In the genomic region with DNA sequence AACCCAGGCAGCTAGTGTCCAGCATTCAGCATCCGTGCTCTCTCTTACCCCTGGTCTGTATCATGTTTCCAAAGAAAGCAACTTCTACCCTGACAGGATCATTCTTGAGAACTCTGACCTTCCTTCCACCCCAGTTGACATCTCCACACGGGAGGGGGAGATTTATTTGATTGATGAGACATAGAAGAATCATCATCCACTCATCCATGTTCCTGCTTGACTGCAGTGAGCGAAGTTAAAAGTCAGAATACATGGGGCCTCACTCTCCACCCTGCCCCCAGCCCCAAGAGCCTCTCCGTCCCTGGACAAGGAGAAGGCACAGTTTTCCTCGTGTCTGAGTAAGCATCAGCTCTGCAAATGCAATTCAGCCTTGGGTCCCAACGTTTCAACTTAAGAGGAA, we compare ENCODE assay signal across 21 cellular contexts.
DNase-seq lines count a peak whose midpoint lies in the region; ATAC-seq, FAIRE-seq and TF ChIP-seq lines count a peak whose summit lies in the region.
"Had no signal": no experiment of that assay in that cellular context is flagged by ENCODE, and none has a peak within 500 bp of the region (broad histone marks: within the 10 kb centered on the region; RNA-seq: fewer than 3 reads in every experiment).

No MANE protein-coding gene starts in this region.

- WGBS in IMR-90 (ENCODE audit: extremely low coverage in 2 of 2, insufficient read length in 1 of 2), 2 experiments: no CpG with 5 or more reads among the region's 6 CpGs

- TF ChIP-seq RAD21 in IMR-90 (IDR thresholded peaks at IDR 0.05; ENCODE audit: low read length): no peak

- no peak overlapping the region for H3K27ac ChIP-seq in IMR-90 (ENCODE audit: insufficient read depth, low read length)

- peak overlapping the region; percentile 78 for H3K4ac ChIP-seq in IMR-90 (ENCODE audit: low read depth, low read length)

- peak overlapping the region; percentile 46 for H2AK9ac ChIP-seq in IMR-90 (replicated peaks; ENCODE audit: low read depth, low read length, poor library complexity)

- H4K8ac ChIP-seq in IMR-90 (ENCODE audit: low read depth in 2 of 2, low read length in 2 of 2): peak overlapping the region; percentile 76 to 98

- H2BK120ac ChIP-seq in IMR-90 (ENCODE audit: low read depth, low read length): peak overlapping the region; percentile 50

- no peaks in the 10 kb centered on the region for H4K20me1 ChIP-seq in IMR-90 (ENCODE audit: insufficient read depth, low read length)

- ATAC-seq in IMR-90 (ENCODE audit: low read depth): no peak

- intact Hi-C loops in IMR-90 (cut with micrococcal nuclease): no loop called here

- H3K36me3 Mint-ChIP-seq in nephron progenitor cell (ENCODE audit: low read depth): no peaks in the 10 kb centered on the region
- H3K36me3 Mint-ChIP-seq: CD4-positive, CD25-positive, alpha-beta regulatory T cell; IgD-negative memory B cell had no signal

- peak; percentile 43 for FAIRE-seq in GM12891 (lab: Jason Lieb, UNC)
- FAIRE-seq: H1 had no signal

- no peak overlapping the region for H3K9ac ChIP-seq in IMR-90 (ENCODE audit: low read depth, low read length)

- no peaks in the 10 kb centered on the region for H3K27me3 ChIP-seq in IMR-90 (ENCODE audit: control insufficient read depth, insufficient read depth, low read length)

- H3K56ac ChIP-seq in IMR-90 (ENCODE audit: extremely low read depth, insufficient read depth, low read length): 0 out of 2 replicates have a peak overlapping the region, but pooled peaks have one; percentile 43

- no peak overlapping the region for H3K4me3 ChIP-seq in IMR-90 (ENCODE audit: insufficient read depth, low read depth, low read length)
- H3K4me3 ChIP-seq in foreskin fibroblast (ENCODE audit: low read depth in 1 of 2, low read length in 2 of 2): no peak overlapping the region

- POLR2A ChIA-PET in IMR-90 (lab: Charles Lee; ENCODE audit: unreplicated experiment): no interaction called here

- peak overlapping the region; percentile 83 for H3K14ac ChIP-seq in IMR-90 (replicated peaks; ENCODE audit: low read depth, low read length)

- peak overlapping the region; percentile 95 for H2BK20ac ChIP-seq in IMR-90 (ENCODE audit: low read depth, low read length)

- peak overlapping the region; percentile 75; the same call in 1 of the 2 replicates for H3K23ac ChIP-seq in IMR-90 (ENCODE audit: low read depth, low read length)

- H4K91ac ChIP-seq in IMR-90 (ENCODE audit: insufficient read depth, low read depth, low read length): peak overlapping the region; percentile 78

- H3K79me1 ChIP-seq in IMR-90 (ENCODE audit: low read depth in 1 of 2, low read length in 2 of 2): peaks cover 2 to 7% of the 10 kb centered on the region in 2 experiments; a peak in 3 of 4 replicates

- H3K4me1 ChIP-seq in IMR-90 (ENCODE audit: control insufficient read depth, insufficient read depth, low read length): peaks cover 22% of the 10 kb centered on the region
- H3K4me1 ChIP-seq: Caco-2 had no signal

- no TSS peak for BruUV-seq in IMR-90 (replicated peaks; lab: Mats Ljungman, UMichigan)

- CTCF ChIA-PET in IMR-90 (lab: Yijun Ruan, JAX): interaction anchor here (0.6 kb wide), 1 partner anchor 11 kb away, joined by 3 read pairs; no protein-coding TSS in a partner anchor

- H2AFZ ChIP-seq in IMR-90 (replicated peaks; ENCODE audit: low read length, poor library complexity): peak overlapping the region; percentile 64

- in situ Hi-C loops in IMR-90 (cut with MboI; ENCODE audit: low sequenced_read_pairs): no loop called here

- peak overlapping the region; percentile 77 for H3K27ac Mint-ChIP-seq in nephron progenitor cell
- H3K27ac Mint-ChIP-seq: B cell, IgD-negative memory B cell had no signal

- H3K9me3 ChIP-seq in IMR-90 (ENCODE audit: control insufficient read depth, insufficient read depth, low read length): no peaks in the 10 kb centered on the region
- H3K9me3 ChIP-seq: Caco-2 had no signal

- no peak for TF ChIP-seq POLR2A in GM12891 (IDR thresholded peaks at IDR 0.05; ENCODE audit: low read depth, low read length)
- no peak for TF ChIP-seq POLR2A in IMR-90 (IDR thresholded peaks at IDR 0.05; ENCODE audit: low read depth, low read length)

- dilution Hi-C loops in IMR-90 (cut with HindIII; ENCODE audit: low sequenced_read_pairs, unreplicated experiment): no loop called here

- peak overlapping the region; percentile 78 for H3K18ac ChIP-seq in IMR-90 (ENCODE audit: low read depth, low read length)

- peak overlapping the region; percentile 83; the same call in 1 of the 2 replicates for H2AK5ac ChIP-seq in IMR-90 (ENCODE audit: low read depth, low read length)

- no peak overlapping the region for H3K4me2 ChIP-seq in IMR-90 (ENCODE audit: low read depth, low read length)

- H3K36me3 ChIP-seq in IMR-90 (ENCODE audit: control insufficient read depth, insufficient read depth, low read length): no peaks in the 10 kb centered on the region

- peak overlapping the region; percentile 38 for H4K5ac ChIP-seq in IMR-90 (ENCODE audit: low read depth, low read length)

- peaks cover 15% of the 10 kb centered on the region for H3K27me3 Mint-ChIP-seq in nephron progenitor cell (ENCODE audit: low read depth, poor library complexity)

- H2BK15ac ChIP-seq in IMR-90 (ENCODE audit: low read depth, low read length): peak overlapping the region; percentile 78

- H3K9me1 ChIP-seq in IMR-90 (ENCODE audit: insufficient read depth, low read length): peaks cover 18% of the 10 kb centered on the region

- no peak for TF ChIP-seq CTCF in IMR-90 (conservative IDR thresholded peaks at IDR 0.05; ENCODE audit: low read depth, low read length)
- no peak for TF ChIP-seq CTCF in nephron progenitor cell (IDR thresholded peaks at IDR 0.05)
- no peak for TF ChIP-seq CTCF in foreskin fibroblast (IDR thresholded peaks at IDR 0.05; ENCODE audit: low read depth, low read length)

- peak overlapping the region; percentile 28 for H2BK5ac ChIP-seq in IMR-90 (ENCODE audit: low read depth, low read length, poor library complexity, severe bottlenecking)

- DNase-seq in GM12891 (ENCODE audit: insufficient read length, low spot score) (no peak), IMR-90 (no peak), amniotic epithelial cell (ENCODE audit: low read depth) (peak; percentile 8), nephron progenitor cell (peak; percentile 22), NCI-H146 treated with DMSO at 0.1 percent for 48 hours (lab: John Stamatoyannopoulos, UW; ENCODE audit: unreplicated experiment) (no peak), AG08395 (ENCODE audit: low spot score) (no peak), cerebellum (ENCODE audit: low spot score) (no peak), foreskin fibroblast (no peak)
- DNase-seq: ACHN; Caco-2; CD4-positive, CD25-positive, alpha-beta regulatory T cell; DMS153; Kasumi-1; NCI-H1105; NCI-H187 treated with DMSO at 0.1 percent for 48 hours; NCI-H2171; NCI-H446; NK-92 treated with Interleukin-12 subunit alpha and Interleukin-12 subunit beta, amount 100 ng/mL, for 24 hours had no signal

- no peaks in the 10 kb centered on the region for H3K9me3 Mint-ChIP-seq in nephron progenitor cell

- peaks cover 51% of the 10 kb centered on the region for H3K4me1 Mint-ChIP-seq in nephron progenitor cell
- H3K4me1 Mint-ChIP-seq: CD4-positive, CD25-positive, alpha-beta regulatory T cell; IgD-negative memory B cell had no signal

- peak overlapping the region; percentile 17 for H3K4me3 Mint-ChIP-seq in nephron progenitor cell
- H3K4me3 Mint-ChIP-seq: B cell; CD4-positive, CD25-positive, alpha-beta regulatory T cell; IgD-negative memory B cell had no signal

TF ChIP-seq in GM12891, 5 proteins besides CTCF, POLR2A, EP300 and RAD21:
- TF ChIP-seq PAX5 (IDR thresholded peaks at IDR 0.05; ENCODE audit: insufficient read depth, low read length, severe bottlenecking) (no peak), POU2F2 (IDR thresholded peaks at IDR 0.05; ENCODE audit: low read depth, low read length) (no peak), POLR2AphosphoS5 (IDR thresholded peaks at IDR 0.05; ENCODE audit: low read depth, low read length) (no peak), TAF1 (IDR thresholded peaks at IDR 0.05; ENCODE audit: low read depth, low read length) (no peak), SPI1 (IDR thresholded peaks at IDR 0.05; ENCODE audit: low read depth, low read length) (no peak)
TF ChIP-seq in GM12891: peak in this region for 0.

TF ChIP-seq in IMR-90, 13 proteins besides CTCF, POLR2A, EP300 and RAD21:
- TF ChIP-seq NFE2L2 (IDR thresholded peaks at IDR 0.05; ENCODE audit: low read depth, low read length): no peak

Comparison
In these comparisons a context has a peak if more than half of its experiments do, and no peak if none do; other contexts are left out.
1. DNase-seq: peak in amniotic epithelial cell (single experiment) and nephron progenitor cell (single experiment); none in GM12891 (single experiment), IMR-90 (single experiment), NCI-H146 treated with DMSO at 0.1 percent for 48 hours (single experiment), AG08395 (single experiment), cerebellum (single experiment) and foreskin fibroblast (0 of 2).